In genomic region chr2:168192839-168193616, GRCh38 we compare ENCODE assay signal across 8 cellular contexts. TPM values are rescaled to one million over a fixed set of nuclear protein-coding genes. Genes with fewer than 3 reads are reported as not detected.
DNase-seq lines count a peak whose midpoint lies in the region; ATAC-seq and TF ChIP-seq lines count a peak whose summit lies in the region.

No MANE protein-coding gene starts in this region.

- H3K4me3 ChIP-seq in RWPE2 (ENCODE audit: severe bottlenecking) (no peak overlapping the region), thymus (ENCODE audit: low read length) (peak overlapping the region; percentile 18)
- H3K4me3 ChIP-seq in effector memory CD4-positive, alpha-beta T cell (ENCODE audit: insufficient read depth, low read depth, low read length, poor library complexity, severe bottlenecking): no peak overlapping the region

- WGBS in thymus: 4% methylated on average over 3 of the region's 3 CpGs

- H3K9me3 ChIP-seq in RWPE2 (ENCODE audit: severe bottlenecking) (no peaks in the 10 kb centered on the region), thymus (ENCODE audit: control insufficient read depth) (no peaks in the 10 kb centered on the region)
- no peaks in the 10 kb centered on the region for H3K9me3 ChIP-seq in effector memory CD4-positive, alpha-beta T cell (ENCODE audit: control insufficient read depth, low read length)

- H3K27me3 ChIP-seq in RWPE2 (ENCODE audit: insufficient read depth, poor library complexity, severe bottlenecking) (no peaks in the 10 kb centered on the region), thymus (ENCODE audit: control insufficient read depth, insufficient read depth) (no peaks in the 10 kb centered on the region)
- H3K27me3 ChIP-seq in effector memory CD4-positive, alpha-beta T cell (replicated peaks; ENCODE audit: control insufficient read depth, insufficient read depth, low read length, poor library complexity, severe bottlenecking): no peaks in the 10 kb centered on the region

- H3K4me1 ChIP-seq in RWPE2 (ENCODE audit: insufficient read depth, poor library complexity, severe bottlenecking): peaks cover 40% of the 10 kb centered on the region
- H3K4me1 ChIP-seq in effector memory CD4-positive, alpha-beta T cell (ENCODE audit: control insufficient read depth, insufficient read depth, low read length, poor library complexity, severe bottlenecking): peaks cover 35% of the 10 kb centered on the region
- H3K4me1 ChIP-seq in thymus (ENCODE audit: control insufficient read depth, insufficient read depth, low read length): peaks cover 51% of the 10 kb centered on the region

- H3K27ac ChIP-seq in RWPE2 (ENCODE audit: poor library complexity, severe bottlenecking): peak overlapping the region; percentile 64
- H3K27ac ChIP-seq in effector memory CD4-positive, alpha-beta T cell (ENCODE audit: insufficient read depth, low read length, poor library complexity, severe bottlenecking): no peak overlapping the region
- H3K27ac ChIP-seq in thymus (ENCODE audit: low read depth): peak overlapping the region; percentile 80

- DNase-seq in activated naive CD4-positive, alpha-beta T cell treated with Interleukin-2 at 50 U/mL for 16 hours: peak; percentile 26
- no peak for DNase-seq in activated naive CD4-positive, alpha-beta T cell (lab: John Stamatoyannopoulos, UW)
- DNase-seq in RWPE2 (ENCODE audit: low spot score) (no peak), GM03348 (ENCODE audit: low spot score) (no peak)
- peak; percentile 5 to 23 (median 11) for DNase-seq in effector memory CD4-positive, alpha-beta T cell

- TF ChIP-seq CTCF in RWPE2 (IDR thresholded peaks at IDR 0.05; ENCODE audit: poor library complexity, severe bottlenecking): no peak

- ATAC-seq in RWPE2 (ENCODE audit: low read depth) (peak; percentile 62), HG03460 (IDR thresholded peaks at IDR 0.05; ENCODE audit: unreplicated experiment) (no peak), GM21528 (IDR thresholded peaks at IDR 0.05; ENCODE audit: low FRiP score, unreplicated experiment) (no peak)

- H3K36me3 ChIP-seq in RWPE2 (ENCODE audit: low read depth) (no peaks in the 10 kb centered on the region), thymus (ENCODE audit: control insufficient read depth, insufficient read depth) (no peaks in the 10 kb centered on the region)
- H3K36me3 ChIP-seq in effector memory CD4-positive, alpha-beta T cell (ENCODE audit: control insufficient read depth, insufficient read depth, low read length): no peaks in the 10 kb centered on the region

RNA-seq across cellular contexts. Expression of gene STK39, which starts 54.4 kb away (rescaled TPM):
- polyA plus RNA-seq in thymus: 30.7 TPM

Comparison
In these comparisons a context has a peak if more than half of its experiments do, and no peak if none do; other contexts are left out.
1. DNase-seq: peak in activated naive CD4-positive, alpha-beta T cell treated with Interleukin-2 at 50 U/mL for 16 hours (single experiment) and effector memory CD4-positive, alpha-beta T cell (3 of 3); none in activated naive CD4-positive, alpha-beta T cell (0 of 4), RWPE2 (single experiment) and GM03348 (single experiment).